In the genomic region with DNA sequence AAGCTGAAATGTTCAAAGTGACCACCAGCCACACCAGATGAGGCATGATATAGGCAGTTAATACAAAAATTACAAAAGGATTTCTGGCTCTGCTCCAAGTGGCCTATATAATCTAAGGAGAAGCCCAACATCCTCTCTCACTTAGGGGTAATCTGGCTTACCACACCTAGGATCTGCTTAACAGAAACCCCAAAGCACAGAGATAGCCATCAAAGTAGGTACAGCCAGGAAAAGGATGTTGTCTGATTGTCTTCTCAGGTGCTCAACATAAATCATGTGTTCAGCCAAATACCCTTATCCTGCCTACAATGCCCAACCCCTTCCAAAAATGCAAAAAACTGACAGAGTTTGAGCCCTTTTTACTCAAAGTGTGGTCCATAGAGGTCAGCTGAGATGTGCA, we compare ENCODE assay signal across 1 cellular context.
TF ChIP-seq lines count a peak whose summit lies in the region.

No MANE protein-coding gene starts in this region.

TF ChIP-seq in GM23338, 12 proteins besides CTCF, POLR2A, EP300 and RAD21 (continued from another document):
- TF ChIP-seq REST (IDR thresholded peaks at IDR 0.05; ENCODE audit: unreplicated experiment) = no peak
